Comparison of ENCODE assay signal across 16 cellular contexts in the genomic region with DNA sequence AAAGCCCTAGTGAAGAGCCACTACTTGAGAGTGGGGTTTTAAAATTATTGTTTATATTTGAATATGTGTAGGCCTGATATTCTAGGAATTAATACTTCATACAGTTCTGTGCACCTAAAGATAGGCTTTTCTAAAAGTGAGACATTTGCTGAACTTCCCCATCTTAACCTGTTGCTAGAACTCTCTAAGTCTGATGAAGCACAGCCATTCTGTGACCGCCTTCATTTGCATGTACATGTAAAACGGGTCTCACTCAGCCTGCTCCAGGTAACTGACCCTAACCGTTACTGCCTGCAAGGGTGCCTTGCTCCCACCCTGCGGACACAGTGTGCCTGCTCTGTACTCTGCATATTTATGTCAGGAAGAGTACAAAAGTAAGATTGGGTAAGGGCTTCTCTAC. TPM values are rescaled to one million over a fixed set of nuclear protein-coding genes. Genes with fewer than 3 reads are reported as not detected.
DNase-seq lines count a peak whose midpoint lies in the region; ATAC-seq lines count a peak whose summit lies in the region.
"Had no signal": no experiment of that assay in that cellular context is flagged by ENCODE, and none has a peak within 500 bp of the region (broad histone marks: within the 10 kb centered on the region; RNA-seq: fewer than 3 reads in every experiment).

No MANE protein-coding gene starts in this region.

- H2BK15ac ChIP-seq in mesendoderm (replicated peaks; ENCODE audit: low read depth): no peak overlapping the region

- H3K9me3 ChIP-seq in T-helper 17 cell (ENCODE audit: control insufficient read depth, low read length, poor library complexity, severe bottlenecking): no peaks in the 10 kb centered on the region
- H3K9me3 ChIP-seq: BLaER1 treated with 17β-estradiol and CSF1 and Interleukin-3, amounts not matched to agents 10 nM and 100 nM; right atrium auricular region had no signal

- H3K27ac ChIP-seq in mesendoderm (ENCODE audit: low read depth, low read length): no peak overlapping the region
- H3K27ac ChIP-seq: BLaER1 treated with 17β-estradiol and CSF1 and Interleukin-3, amounts not matched to agents 10 nM and 100 nM; coronary artery; right atrium auricular region had no signal

- H3K27ac Mint-ChIP-seq in T-helper 17 cell: no peak overlapping the region
- H3K27ac Mint-ChIP-seq: activated naive CD4-positive, alpha-beta T cell treated with anti-CD3 and anti-CD28 coated beads, Interleukin-2, amount 50 U/mL, for 72 hours had no signal

- H3K27me3 Mint-ChIP-seq in T-helper 17 cell: no peaks in the 10 kb centered on the region

- DNase-seq in T-helper 17 cell (no peak), RKO (ENCODE audit: low spot score) (no peak), DMS53 (lab: John Stamatoyannopoulos, UW) (no peak), mesendoderm (no peak)
- no peak for DNase-seq in activated naive CD4-positive, alpha-beta T cell treated with Interleukin-2 at 50 U/mL for 16 hours
- DNase-seq: activated CD4-positive, alpha-beta T cell treated with anti-CD3 and anti-CD28 coated beads for 48 hours; SIG-M5 had no signal

- H2AK5ac ChIP-seq in mesendoderm (ENCODE audit: low read length): no peak overlapping the region

- no peaks in the 10 kb centered on the region for H3K27me3 ChIP-seq in mesendoderm (ENCODE audit: insufficient read depth, low read length, poor library complexity)
- H3K27me3 ChIP-seq: BLaER1 treated with 17β-estradiol and CSF1 and Interleukin-3, amounts not matched to agents 10 nM and 100 nM; right atrium auricular region had no signal

- H2BK120ac ChIP-seq in mesendoderm (ENCODE audit: low read depth, low read length): no peak overlapping the region

- no peaks in the 10 kb centered on the region for H3K36me3 ChIP-seq in mesendoderm (ENCODE audit: control insufficient read depth, insufficient read depth, low read length)

- WGBS in mesendoderm (ENCODE audit: extremely low coverage, insufficient coverage, low lambda C conversion rate): no CpG with 5 or more reads among the region's 4 CpGs

- H3K36me3 Mint-ChIP-seq in T-helper 17 cell (ENCODE audit: low read depth): peaks cover 3% of the 10 kb centered on the region
- H3K36me3 Mint-ChIP-seq: activated naive CD4-positive, alpha-beta T cell treated with anti-CD3 and anti-CD28 coated beads, Interleukin-2, amount 50 U/mL, for 72 hours had no signal

- no peak overlapping the region for H2BK5ac ChIP-seq in mesendoderm (ENCODE audit: low read length)

- H3K4me3 Mint-ChIP-seq in T-helper 17 cell: no peak overlapping the region

- ATAC-seq in GM18511 (IDR thresholded peaks at IDR 0.05; ENCODE audit: unreplicated experiment) (peak; percentile 77), GM21423 (IDR thresholded peaks at IDR 0.05; ENCODE audit: unreplicated experiment) (peak; percentile 73), HG03045 (IDR thresholded peaks at IDR 0.05; ENCODE audit: unreplicated experiment) (peak; percentile 82), T-helper 17 cell (peak; percentile 65)
- ATAC-seq: activated naive CD4-positive, alpha-beta T cell treated with anti-CD3 and anti-CD28 coated beads, Interleukin-2, amount 50 U/mL, for 72 hours had no signal

- no peaks in the 10 kb centered on the region for H3K4me1 ChIP-seq in mesendoderm (ENCODE audit: control insufficient read depth, low read depth, low read length)

- no peak overlapping the region for H4K8ac ChIP-seq in mesendoderm (ENCODE audit: low read depth, low read length)

- H3K79me2 ChIP-seq in mesendoderm (ENCODE audit: control insufficient read depth, insufficient read depth, low read length): no peaks in the 10 kb centered on the region

- H3K23ac ChIP-seq in mesendoderm (ENCODE audit: low read length): no peak overlapping the region

- no peaks in the 10 kb centered on the region for H3K4me1 Mint-ChIP-seq in T-helper 17 cell

- no peak overlapping the region for H3K4me2 ChIP-seq in mesendoderm (ENCODE audit: low read length)
- H3K4me2 ChIP-seq: BLaER1 treated with 17β-estradiol and CSF1 and Interleukin-3, amounts not matched to agents 10 nM and 100 nM had no signal

- no peak overlapping the region for H4K5ac ChIP-seq in mesendoderm (ENCODE audit: low read length)

- H3K9ac ChIP-seq in mesendoderm (ENCODE audit: low read length): no peak overlapping the region
- H3K9ac ChIP-seq: BLaER1 treated with 17β-estradiol and CSF1 and Interleukin-3, amounts not matched to agents 10 nM and 100 nM had no signal

- no peak overlapping the region for H3K56ac ChIP-seq in mesendoderm (ENCODE audit: low read length)

- H3K18ac ChIP-seq in mesendoderm (ENCODE audit: low read length): no peak overlapping the region

- H3K79me1 ChIP-seq in mesendoderm (ENCODE audit: low read length): no peaks in the 10 kb centered on the region

- H3K4me3 ChIP-seq in mesendoderm (ENCODE audit: low read length): no peak overlapping the region
- H3K4me3 ChIP-seq: BLaER1 treated with 17β-estradiol and CSF1 and Interleukin-3, amounts not matched to agents 10 nM and 100 nM; coronary artery; right atrium auricular region had no signal

- no peak overlapping the region for H3K4ac ChIP-seq in mesendoderm (ENCODE audit: low read depth, low read length)

RNA-seq across cellular contexts. Expression of a gene that starts 44.3 kb away (rescaled TPM):
- total RNA-seq in T-helper 17 cell: 10 to 100 TPM; 16.6 to 32.8 TPM
- 0.91 TPM for polyA plus RNA-seq in mesendoderm (2013, experiment 1 of 2)
- 1.1 TPM for polyA plus RNA-seq in mesendoderm (2013, experiment 2 of 2)
- total RNA-seq: glomerular endothelial cell, lung microvascular endothelial cell had no signal

RNA-seq across cellular contexts. Expression of a gene that starts 54.9 kb away (rescaled TPM):
- 10 to 100 TPM; 26.9 to 38.1 TPM for total RNA-seq in T-helper 17 cell
- 16.9 TPM for polyA plus RNA-seq in mesendoderm (2013, experiment 1 of 2)
- 17.6 TPM for polyA plus RNA-seq in mesendoderm (2013, experiment 2 of 2)
